ENCODE assay signal across 32 cellular contexts in genomic region chr6:144090384-144090783, GRCh38. TPM values are rescaled to one million over a fixed set of nuclear protein-coding genes. Genes with fewer than 3 reads are reported as not detected.
DNase-seq lines count a peak whose midpoint lies in the region; ATAC-seq, FAIRE-seq and TF ChIP-seq lines count a peak whose summit lies in the region.
"Had no signal": no experiment of that assay in that cellular context is flagged by ENCODE, and none has a peak within 500 bp of the region (broad histone marks: within the 10 kb centered on the region; RNA-seq: fewer than 3 reads in every experiment).

No MANE protein-coding gene starts in this region.

- no peak overlapping the region for H3K4me3 Mint-ChIP-seq in T-helper 17 cell
- H3K4me3 Mint-ChIP-seq: activated naive CD4-positive, alpha-beta T cell treated with anti-CD3 and anti-CD28 coated beads, Interleukin-2, amount 10 ng/mL, durations not matched to agents 7 days and 5 days; stimulated activated effector memory CD8-positive, alpha-beta T cell treated with anti-CD3 and anti-CD28 coated beads, Interleukin-12 subunit alpha, Interleukin-12 subunit beta, amount 100 ng/mL, for 72 hours had no signal

- no peak overlapping the region for H2AFZ ChIP-seq in PC-3 (ENCODE audit: low read length)

- POLR2A ChIA-PET in A549 (lab: Yijun Ruan, JAX) (no interaction called here), GM10248 (lab: Yijun Ruan, JAX) (no interaction called here), PC-3 (lab: Charles Lee; ENCODE audit: unreplicated experiment) (no interaction called here)

- H3K27ac ChIP-seq in A549 (no peak overlapping the region), PC-3 (ENCODE audit: low read length) (no peak overlapping the region), adrenal gland (no peak overlapping the region)
- H3K27ac ChIP-seq: C4-2B, epithelial cell of prostate, gastrocnemius medialis, left ventricle myocardium inferior, prostate gland, RWPE1, sigmoid colon, SK-N-MC, upper lobe of right lung had no signal

- no TSS peak for BruUV-seq in PC-3 (replicated peaks; lab: Mats Ljungman, UMichigan)

- H3K9ac ChIP-seq in PC-3 (ENCODE audit: low read length): no peak overlapping the region

- TF ChIP-seq RAD21 in A549 (conservative IDR thresholded peaks at IDR 0.05 in 1 of 2, IDR thresholded peaks at IDR 0.05 in 1 of 2): peak in 1 of 2 experiments; percentile 15; a peak in 1 of 5 replicates

- no peak overlapping the region for H3K4me2 ChIP-seq in A549
- H3K4me2 ChIP-seq in PC-3 (ENCODE audit: low read length): no peak overlapping the region

- TF ChIP-seq CTCF in A549 (IDR thresholded peaks at IDR 0.05) (0 out of 3 replicates have a peak, but pooled peaks have one; percentile 16), GM10248 (IDR thresholded peaks at IDR 0.05; ENCODE audit: control extremely low read depth, extremely low read depth, low read depth, missing control alignments) (peak; percentile 51), PC-3 (conservative IDR thresholded peaks at IDR 0.05; ENCODE audit: low read depth, low read length) (peak; percentile 21; the same call in 1 of the 2 replicates), adrenal gland (IDR thresholded peaks at IDR 0.05) (no peak)

- no peaks in the 10 kb centered on the region for H3K9me2 ChIP-seq in PC-3 (replicated peaks; ENCODE audit: low read length)

- TF ChIP-seq POLR2A in A549 (IDR thresholded peaks at IDR 0.05; ENCODE audit: low read length) (no peak), erythroblast (IDR thresholded peaks at IDR 0.05; ENCODE audit: low read length) (no peak), adrenal gland (IDR thresholded peaks at IDR 0.05) (no peak)

- no peak for FAIRE-seq in A549 (lab: Jason Lieb, UNC)
- FAIRE-seq: colon had no signal

- intact Hi-C loops in PC-3 (cut with micrococcal nuclease): no loop called here
- intact Hi-C loops in adrenal gland (cut with DNase I): no loop called here

- 40% methylated on average over 4 of the region's 4 CpGs for WGBS in A549 (ENCODE audit: missing lambda C conversion rate)
- 60 to 66% (median 63%) methylated on average over 4 of the region's 4 CpGs for WGBS in adrenal gland, 4 donors

- H3K4me1 Mint-ChIP-seq in T-helper 17 cell: peaks cover 21% of the 10 kb centered on the region

- no peaks in the 10 kb centered on the region for H3F3A ChIP-seq in PC-3 (ENCODE audit: low read length, unreplicated experiment)

- H4K20me1 ChIP-seq in PC-3 (ENCODE audit: low read length): 0 out of 2 replicates have a peak, but pooled peaks cover 5% of the 10 kb centered on the region

- TF ChIP-seq EP300 in A549 (IDR thresholded peaks at IDR 0.05): no peak

- CTCF ChIA-PET in A549 (lab: Yijun Ruan, JAX) (no interaction called here), GM10248 (lab: Yijun Ruan, JAX) (interaction anchor here (0.6 to 2.9 kb wide), 8 partner anchors 10 to 515 kb away, joined by 3 to 26 read pairs (median 6); no protein-coding TSS in a partner anchor), PC-3 (lab: Charles Lee) (no interaction called here)

- no peak for DNase-seq in A549 (ENCODE audit: low read depth in 1 of 2, low spot score in 1 of 2)
- no peak for DNase-seq in GM10248 (ENCODE audit: extremely low spot score)
- DNase-seq in PC-3: no peak
- DNase-seq in erythroblast (lab: John Stamatoyannopoulos, UW): peak; percentile 4 to 15
- no peak for DNase-seq in adrenal gland
- DNase-seq in NCI-H1436 treated with DMSO at 0.1 percent for 48 hours (lab: John Stamatoyannopoulos, UW): no peak
- DNase-seq in T-helper 17 cell: no peak
- DNase-seq: activated CD4-positive, CD25-positive, alpha-beta regulatory T cell; activated CD8-positive, alpha-beta memory T cell treated with anti-CD3 and anti-CD28 coated beads, Interleukin-2, amount 50 U/mL, for 4 hours; activated naive CD4-positive, alpha-beta T cell treated with anti-CD3 and anti-CD28 coated beads, Interleukin-2, amount 10 ng/mL, durations not matched to agents 7 days and 5 days; amygdala; Calu3; DND-41; effector CD4-positive, alpha-beta T cell; gastrocnemius medialis; hippocampal formation; left ventricle myocardium inferior; NCI-H1105; NCI-H2029; NCI-H345; sigmoid colon; stimulated activated CD4-positive, alpha-beta T cell treated with anti-CD3 and anti-CD28 coated beads, Interleukin-4, amount 100 ng/mL, for 24 hours; upper lobe of right lung had no signal

- H3K36me3 Mint-ChIP-seq in T-helper 17 cell (ENCODE audit: low read depth): peaks cover 5% of the 10 kb centered on the region

- H3K27me3 Mint-ChIP-seq in T-helper 17 cell: no peaks in the 10 kb centered on the region
- H3K27me3 Mint-ChIP-seq: activated naive CD4-positive, alpha-beta T cell treated with anti-CD3 and anti-CD28 coated beads, Interleukin-2, amount 10 ng/mL, durations not matched to agents 7 days and 5 days had no signal

- no peak overlapping the region for H3K27ac Mint-ChIP-seq in T-helper 17 cell
- H3K27ac Mint-ChIP-seq: activated naive CD4-positive, alpha-beta T cell treated with anti-CD3 and anti-CD28 coated beads, Interleukin-2, amount 10 ng/mL, durations not matched to agents 7 days and 5 days; stimulated activated effector memory CD8-positive, alpha-beta T cell treated with anti-CD3 and anti-CD28 coated beads, Interleukin-12 subunit alpha, Interleukin-12 subunit beta, amount 100 ng/mL, for 72 hours had no signal

- ATAC-seq in A549 (no peak), PC-3 (no peak), GM21423 (IDR thresholded peaks at IDR 0.05; ENCODE audit: unreplicated experiment) (no peak), T-helper 17 cell (no peak)
- ATAC-seq: gastrocnemius medialis; stimulated activated effector memory CD8-positive, alpha-beta T cell treated with anti-CD3 and anti-CD28 coated beads, Interleukin-12 subunit alpha, Interleukin-12 subunit beta, amount 100 ng/mL, for 72 hours; upper lobe of right lung had no signal

- H3K27me3 ChIP-seq in PC-3 (ENCODE audit: low read length): no peaks in the 10 kb centered on the region
- no peaks in the 10 kb centered on the region for H3K27me3 ChIP-seq in adrenal gland
- H3K27me3 ChIP-seq: gastrocnemius medialis, sigmoid colon, upper lobe of right lung had no signal

- peaks cover 31% of the 10 kb centered on the region for H3K79me2 ChIP-seq in PC-3 (ENCODE audit: low read length)

- H3K36me3 ChIP-seq in PC-3 (ENCODE audit: low read depth, low read length) (no peaks in the 10 kb centered on the region), adrenal gland (replicated peaks in 1 of 2) (no peaks in the 10 kb centered on the region)
- H3K36me3 ChIP-seq: prostate gland had no signal

- H3K4me3 ChIP-seq in A549 (no peak overlapping the region), PC-3 (ENCODE audit: low read length) (no peak overlapping the region), adrenal gland (no peak overlapping the region)
- H3K4me3 ChIP-seq: gastrocnemius medialis, left ventricle myocardium inferior, prostate gland, sigmoid colon, SK-N-MC, upper lobe of right lung had no signal

- no peaks in the 10 kb centered on the region for H3K9me3 ChIP-seq in A549
- H3K9me3 ChIP-seq in PC-3 (ENCODE audit: low read length): no peaks in the 10 kb centered on the region
- no peaks in the 10 kb centered on the region for H3K9me3 ChIP-seq in adrenal gland (replicated peaks in 1 of 3)
- H3K9me3 ChIP-seq in T-helper 17 cell (ENCODE audit: control insufficient read depth, low read length, poor library complexity, severe bottlenecking): no peaks in the 10 kb centered on the region
- H3K9me3 ChIP-seq: gastrocnemius medialis, left ventricle myocardium inferior, prostate gland, sigmoid colon, upper lobe of right lung had no signal

- H3K4me1 ChIP-seq in A549: peaks cover 10% of the 10 kb centered on the region; the same call in 1 of the 3 replicates
- H3K4me1 ChIP-seq in PC-3 (ENCODE audit: insufficient read depth, low read length): peaks cover 19% of the 10 kb centered on the region
- peaks cover 6 to 17% of the 10 kb centered on the region in 2 donors for H3K4me1 ChIP-seq in adrenal gland (replicated peaks in 1 of 2)

TF ChIP-seq in A549, 52 proteins besides CTCF, POLR2A, EP300 and RAD21:
- TF ChIP-seq ZC3H11A (IDR thresholded peaks at IDR 0.05) (no peak), KDM1A (IDR thresholded peaks at IDR 0.05; ENCODE audit: low read depth) (no peak), FOSL2 (IDR thresholded peaks at IDR 0.05) (no peak), FOSL2 (CRISPR knock-in tag; IDR thresholded peaks at IDR 0.05) (no peak), ZSCAN20 (CRISPR knock-in tag; IDR thresholded peaks at IDR 0.05) (no peak)
- TF ChIP-seq, protein P1, sequence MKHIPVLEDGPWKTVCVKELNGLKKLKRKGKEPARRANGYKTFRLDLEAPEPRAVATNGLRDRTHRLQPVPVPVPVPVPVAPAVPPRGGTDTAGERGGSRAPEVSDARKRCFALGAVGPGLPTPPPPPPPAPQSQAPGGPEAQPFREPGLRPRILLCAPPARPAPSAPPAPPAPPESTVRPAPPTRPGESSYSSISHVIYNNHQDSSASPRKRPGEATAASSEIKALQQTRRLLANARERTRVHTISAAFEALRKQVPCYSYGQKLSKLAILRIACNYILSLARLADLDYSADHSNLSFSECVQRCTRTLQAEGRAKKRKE (CRISPR knock-in tag; IDR thresholded peaks at IDR 0.05; ENCODE audit: low read depth): no peak
TF ChIP-seq in A549: peak in this region for 0.

RNA-seq across cellular contexts. Expression of gene SF3B5, which starts 5.0 kb away (rescaled TPM):
- polyA plus RNA-seq in A549 (2011; rRNA removed) (164 and 184 TPM in 2 replicates), A549 (2017; fragmentation: RNase III; extraction: RNeasy Plus Mini Kit Qiagen cat#74134 plus additional on column Dnase treatment) (159 to 174 TPM (median 163 TPM) in 3 replicates), adrenal gland (100 to 1,000 TPM; 118 to 182 (median 140) TPM)
- 401 and 449 TPM in 2 replicates for polyA plus RNA-seq in A549 (2012; cell fraction: cytosol; rRNA removed)
- polyA plus RNA-seq in A549 (2012; cell fraction: nucleus; rRNA removed): 286 and 323 TPM in 2 replicates
- polyA minus RNA-seq in A549 (2011; rRNA and poly(A)+ RNA removed): 147 TPM in 2 replicates
- total RNA-seq in PC-3 (2014; rRNA removed) (124 and 139 TPM in 2 replicates), adrenal gland (100 to 1,000 TPM; 109 to 323 (median 179) TPM), T-helper 17 cell (100 to 1,000 TPM; 143 to 175 TPM)

RNA-seq across cellular contexts. Expression of gene STX11, which starts 59.9 kb away (rescaled TPM):
- 0.65 and 0.78 TPM in 2 replicates for polyA plus RNA-seq in A549 (2011; rRNA removed)
- 1.3 and 1.9 TPM in 2 replicates for polyA plus RNA-seq in A549 (2012; cell fraction: cytosol; rRNA removed)
- polyA plus RNA-seq in A549 (2012; cell fraction: nucleus; rRNA removed): 0.99 and 1.2 TPM in 2 replicates
- polyA plus RNA-seq in A549 (2017; fragmentation: RNase III; extraction: RNeasy Plus Mini Kit Qiagen cat#74134 plus additional on column Dnase treatment): 0.36 to 0.98 TPM (median 0.59 TPM) in 3 replicates
- 0.44 and 0.45 TPM in 2 replicates for polyA minus RNA-seq in A549 (2011; rRNA and poly(A)+ RNA removed)
- total RNA-seq in PC-3 (2014; rRNA removed): 1.2 and 1.5 TPM in 2 replicates
- total RNA-seq in adrenal gland: 10 to 100 TPM in 5 of 8 donors, 1 to 10 TPM in 3; 4.0 to 22.2 (median 13.8) TPM
- 1 to 10 TPM; 2.7 to 4.8 (median 4.6) TPM for polyA plus RNA-seq in adrenal gland
- total RNA-seq in T-helper 17 cell: 10 to 100 TPM; 16.1 to 26.7 TPM
- total RNA-seq: H4 had no signal

Comparison
In these comparisons a context has a peak if more than half of its experiments do, and no peak if none do; other contexts are left out.
1. DNase-seq: peak in erythroblast (2 of 2); none in A549 (0 of 2), GM10248 (single experiment), PC-3 (single experiment), adrenal gland (0 of 7), NCI-H1436 treated with DMSO at 0.1 percent for 48 hours (single experiment) and T-helper 17 cell (0 of 3).
2. CTCF ChIP-seq: peak in A549 (single experiment), GM10248 (single experiment) and PC-3 (single experiment); none in adrenal gland (0 of 6).